19 cellular contexts compared by ENCODE assay signal in the genomic region with DNA sequence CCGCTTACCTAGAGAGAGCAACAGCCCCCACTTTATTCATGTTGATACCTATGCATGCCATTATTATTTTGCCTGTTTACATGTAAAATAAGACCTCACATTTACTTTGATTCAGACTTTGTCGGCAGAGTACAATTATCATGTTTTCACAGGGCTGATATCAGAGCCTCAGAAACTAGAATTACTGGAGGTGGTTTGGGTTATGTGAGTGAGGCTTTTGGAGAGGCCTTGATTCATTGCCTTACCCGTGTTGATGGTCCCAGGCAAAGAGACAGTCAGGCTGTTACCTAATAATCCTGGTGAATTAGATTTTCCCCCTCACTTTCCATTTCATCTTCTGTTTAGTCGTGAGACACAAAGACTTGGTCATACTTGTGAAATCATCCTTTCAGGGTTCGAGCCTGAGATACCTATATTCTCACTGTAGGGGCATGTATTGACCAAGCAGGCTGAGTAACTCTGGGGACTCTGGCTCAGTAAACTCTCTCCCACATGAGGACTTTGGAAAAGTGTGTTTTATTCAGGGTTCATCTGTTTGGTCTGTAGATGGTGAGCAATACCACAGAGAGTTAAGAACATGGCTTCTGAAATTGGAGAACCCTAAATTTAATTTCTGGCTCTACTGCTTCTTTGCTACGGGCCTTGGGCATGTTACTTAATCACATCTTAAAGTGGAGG.
DNase-seq lines count a peak whose midpoint lies in the region; ATAC-seq lines count a peak whose summit lies in the region.
"Had no signal": no experiment of that assay in that cellular context is flagged by ENCODE, and none has a peak within 500 bp of the region (broad histone marks: within the 10 kb centered on the region; RNA-seq: fewer than 3 reads in every experiment).

No MANE protein-coding gene starts in this region.

- peak overlapping the region; percentile 99 for H3K4me3 ChIP-seq in CD4-positive, CD25-positive, alpha-beta regulatory T cell (ENCODE audit: low read depth, low read length)
- H3K4me3 ChIP-seq in GM08714 (ENCODE audit: low read length) (peak overlapping the region; percentile 90), rectal smooth muscle tissue (ENCODE audit: low read length) (peak overlapping the region; percentile 31)
- H3K4me3 ChIP-seq: HAP-1, psoas muscle had no signal

- peak overlapping the region; percentile 93 for H3K27ac ChIP-seq in CD4-positive, CD25-positive, alpha-beta regulatory T cell (ENCODE audit: insufficient read depth, low read length, poor library complexity, severe bottlenecking)
- H3K27ac ChIP-seq in caudate nucleus (ENCODE audit: low read depth, low read length) (peak overlapping the region; percentile 62), rectal smooth muscle tissue (ENCODE audit: low read depth, low read length) (no peak overlapping the region)
- H3K27ac ChIP-seq: psoas muscle had no signal

- no peak for DNase-seq in CD4-positive, CD25-positive, alpha-beta regulatory T cell
- DNase-seq in caudate nucleus (lab: John Stamatoyannopoulos, UW): no peak
- no peak for DNase-seq in NCI-H526 treated with DMSO at 0.1 percent for 48 hours (lab: John Stamatoyannopoulos, UW)
- DNase-seq in hippocampal formation (lab: John Stamatoyannopoulos, UW): no peak
- DNase-seq: activated B cell treated with CpG ODN at 0.5 μM for 24 hours; activated CD8-positive, alpha-beta memory T cell treated with anti-CD3 and anti-CD28 coated beads, Interleukin-2, amount 50 U/mL, for 48 hours; endodermal cell; foreskin fibroblast; natural killer cell; NCI-H1092; psoas muscle; Right ventricle myocardium superior had no signal

- H3K27me3 ChIP-seq in CD4-positive, CD25-positive, alpha-beta regulatory T cell (ENCODE audit: control insufficient read depth, insufficient read depth, low read length): no peaks in the 10 kb centered on the region
- no peaks in the 10 kb centered on the region for H3K27me3 ChIP-seq in rectal smooth muscle tissue (ENCODE audit: control insufficient read depth, insufficient read depth, low read length)

- ATAC-seq in CD4-positive, CD25-positive, alpha-beta regulatory T cell (ENCODE audit: low read depth in 2 of 2): no peak
- no peak for ATAC-seq in HG02885 (IDR thresholded peaks at IDR 0.05; ENCODE audit: poor library complexity, unreplicated experiment)
- ATAC-seq in HG03097 (IDR thresholded peaks at IDR 0.05; ENCODE audit: low FRiP score, unreplicated experiment): no peak
- ATAC-seq: HepG2, natural killer cell had no signal

- no peak overlapping the region for H3K4me3 Mint-ChIP-seq in CD4-positive, CD25-positive, alpha-beta regulatory T cell
- H3K4me3 Mint-ChIP-seq: activated B cell treated with CpG ODN at 0.5 μM for 24 hours; activated naive CD8-positive, alpha-beta T cell; endodermal cell; natural killer cell had no signal

- no peaks in the 10 kb centered on the region for H3K9me3 ChIP-seq in CD4-positive, CD25-positive, alpha-beta regulatory T cell (ENCODE audit: control insufficient read depth in 2 of 2, low read length in 2 of 2)
- H3K9me3 ChIP-seq: HAP-1, psoas muscle had no signal

- H3K36me3 ChIP-seq in CD4-positive, CD25-positive, alpha-beta regulatory T cell (ENCODE audit: control insufficient read depth, insufficient read depth, low read length): peaks cover 30% of the 10 kb centered on the region
- peaks cover 6% of the 10 kb centered on the region for H3K36me3 ChIP-seq in rectal smooth muscle tissue (ENCODE audit: control insufficient read depth, insufficient read depth, low read length)
- H3K36me3 ChIP-seq: HAP-1 had no signal

- H3K4me1 Mint-ChIP-seq in CD4-positive, CD25-positive, alpha-beta regulatory T cell: peaks cover 6 to 31% (median 13%) of the 10 kb centered on the region in 4 donors

- no peak overlapping the region for H3K9ac ChIP-seq in rectal smooth muscle tissue (ENCODE audit: low read length)

- H3K27me3 Mint-ChIP-seq in CD4-positive, CD25-positive, alpha-beta regulatory T cell: no peaks in the 10 kb centered on the region
- H3K27me3 Mint-ChIP-seq: activated B cell treated with CpG ODN at 0.5 μM for 24 hours; activated naive CD8-positive, alpha-beta T cell had no signal

- peaks cover 75% of the 10 kb centered on the region for H3K4me1 ChIP-seq in CD4-positive, CD25-positive, alpha-beta regulatory T cell (ENCODE audit: control insufficient read depth, insufficient read depth, low read length, poor library complexity, severe bottlenecking)
- peaks cover 5% of the 10 kb centered on the region for H3K4me1 ChIP-seq in rectal smooth muscle tissue (ENCODE audit: control insufficient read depth, insufficient read depth, low read length)

- H3K9me3 Mint-ChIP-seq in CD4-positive, CD25-positive, alpha-beta regulatory T cell: no peaks in the 10 kb centered on the region
- H3K9me3 Mint-ChIP-seq: activated B cell treated with CpG ODN at 0.5 μM for 24 hours, endodermal cell, natural killer cell had no signal

- H3K36me3 Mint-ChIP-seq in CD4-positive, CD25-positive, alpha-beta regulatory T cell: peaks cover 28% of the 10 kb centered on the region

- H3K27ac Mint-ChIP-seq in CD4-positive, CD25-positive, alpha-beta regulatory T cell: no peak overlapping the region
- H3K27ac Mint-ChIP-seq: activated B cell treated with CpG ODN at 0.5 μM for 24 hours; activated naive CD8-positive, alpha-beta T cell; endodermal cell; natural killer cell had no signal

Comparison
In these comparisons a context has a peak if more than half of its experiments do, and no peak if none do; other contexts are left out.
1. H3K4me3 ChIP-seq: peak in every context shown above with its lines; median percentile 99 in CD4-positive, CD25-positive, alpha-beta regulatory T cell; 90 in GM08714; 31 in rectal smooth muscle tissue.